ENCODE assay signal across 8 cellular contexts in the genomic region with DNA sequence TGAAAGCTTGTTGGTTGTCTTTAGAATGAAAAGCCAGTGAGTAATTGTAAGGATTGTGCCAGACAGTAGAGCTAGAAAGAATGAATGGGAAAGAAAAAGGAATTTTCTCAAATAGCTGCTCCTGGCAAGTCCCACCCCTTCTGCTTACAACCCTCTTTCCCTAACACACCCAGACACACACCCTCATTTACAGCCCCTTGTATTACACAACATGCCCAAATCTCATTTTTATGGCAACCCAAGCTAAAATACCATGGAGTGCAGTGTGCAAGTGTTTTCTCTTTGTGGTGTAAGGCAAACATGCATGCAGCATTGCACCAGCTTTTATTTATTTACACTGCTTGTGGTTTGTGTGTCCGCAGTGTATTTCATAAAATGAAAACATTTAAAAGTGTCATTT. TPM values are rescaled to one million over a fixed set of nuclear protein-coding genes. Genes with fewer than 3 reads are reported as not detected.
DNase-seq lines count a peak whose midpoint lies in the region; ATAC-seq and TF ChIP-seq lines count a peak whose summit lies in the region.

No MANE protein-coding gene starts in this region.

- DNase-seq in CD4-positive, alpha-beta memory T cell: no peak
- DNase-seq in HuH-7.5 (ENCODE audit: low spot score) (peak; percentile 40), chondrocyte (ENCODE audit: low spot score) (no peak), neural crest cell (ENCODE audit: low read depth, low spot score) (no peak), SKM-1 (lab: John Stamatoyannopoulos, UW; ENCODE audit: unreplicated experiment) (no peak), iPS-NIHi11 (ENCODE audit: low spot score) (no peak)

- H3K4me1 ChIP-seq in CD4-positive, alpha-beta memory T cell (ENCODE audit: insufficient read depth, low read length): peaks cover 15% of the 10 kb centered on the region

- no peaks in the 10 kb centered on the region for H3K9me3 ChIP-seq in CD4-positive, alpha-beta memory T cell (ENCODE audit: control insufficient read depth in 1 of 2, low read length in 2 of 2)

- POLR2A ChIA-PET in CD4-positive, alpha-beta memory T cell (lab: Charles Lee; ENCODE audit: partially characterized antibody): interaction anchor here (1.5 kb wide), 1 partner anchor 697 kb away, joined by 3 read pairs; no protein-coding TSS in a partner anchor

- intact Hi-C loops in CD4-positive, alpha-beta memory T cell (cut with micrococcal nuclease): loop anchor here (2.0 to 10.0 kb wide), 3 partner anchors 81 to 384 kb away; partner anchors contain the start of genes CCDC71L and HBP1

- no peak for ATAC-seq in GM19397 (IDR thresholded peaks at IDR 0.05; ENCODE audit: unreplicated experiment)
- ATAC-seq in HG03045 (IDR thresholded peaks at IDR 0.05; ENCODE audit: unreplicated experiment): no peak

- CTCF ChIA-PET in CD4-positive, alpha-beta memory T cell (lab: Charles Lee; ENCODE audit: partially characterized antibody): no interaction called here

- peaks cover 22 to 26% of the 10 kb centered on the region in 2 donors for H3K27me3 Mint-ChIP-seq in CD4-positive, alpha-beta memory T cell
- peaks cover 3% of the 10 kb centered on the region for H3K27me3 Mint-ChIP-seq in chondrocyte (ENCODE audit: low read depth)
- H3K27me3 Mint-ChIP-seq in neural crest cell (ENCODE audit: low read depth): no peaks in the 10 kb centered on the region

- no peak overlapping the region for H3K4me3 ChIP-seq in CD4-positive, alpha-beta memory T cell (ENCODE audit: low read length in 2 of 2)

- H3K36me3 Mint-ChIP-seq in CD4-positive, alpha-beta memory T cell: no peaks in the 10 kb centered on the region
- no peaks in the 10 kb centered on the region for H3K36me3 Mint-ChIP-seq in chondrocyte (ENCODE audit: low read depth)
- H3K36me3 Mint-ChIP-seq in neural crest cell (ENCODE audit: low read depth): peaks cover 2% of the 10 kb centered on the region

- H3K36me3 ChIP-seq in CD4-positive, alpha-beta memory T cell (ENCODE audit: insufficient read depth, low read length): no peaks in the 10 kb centered on the region

- no peaks in the 10 kb centered on the region for H3K9me3 Mint-ChIP-seq in CD4-positive, alpha-beta memory T cell
- H3K9me3 Mint-ChIP-seq in chondrocyte (ENCODE audit: low read depth) (no peaks in the 10 kb centered on the region), neural crest cell (no peaks in the 10 kb centered on the region)

- no peak overlapping the region for H3K27ac ChIP-seq in CD4-positive, alpha-beta memory T cell (ENCODE audit: low read depth, low read length)

- peaks cover 7 to 18% (median 9%) of the 10 kb centered on the region in 4 donors for H3K4me1 Mint-ChIP-seq in CD4-positive, alpha-beta memory T cell
- peaks cover 14% of the 10 kb centered on the region for H3K4me1 Mint-ChIP-seq in chondrocyte (ENCODE audit: low read depth)
- H3K4me1 Mint-ChIP-seq in neural crest cell: peaks cover 25% of the 10 kb centered on the region

- H3K4me3 Mint-ChIP-seq in CD4-positive, alpha-beta memory T cell: peak overlapping the region in 7 of 8 donors; percentile 26 to 95 (median 87)
- H3K4me3 Mint-ChIP-seq in chondrocyte (ENCODE audit: unreplicated experiment) (peak overlapping the region; percentile 74), neural crest cell (peak overlapping the region; percentile 97)

- H3K27me3 ChIP-seq in CD4-positive, alpha-beta memory T cell (ENCODE audit: insufficient read depth, low read length): peaks cover 30% of the 10 kb centered on the region

- no peak for TF ChIP-seq CTCF in chondrocyte (IDR thresholded peaks at IDR 0.05)
- no peak for TF ChIP-seq CTCF in neural crest cell (conservative IDR thresholded peaks at IDR 0.05)

- peak overlapping the region in 2 of 7 donors; percentile 6 to 28 for H3K27ac Mint-ChIP-seq in CD4-positive, alpha-beta memory T cell
- H3K27ac Mint-ChIP-seq in chondrocyte (ENCODE audit: unreplicated experiment) (no peak overlapping the region), neural crest cell (ENCODE audit: unreplicated experiment) (no peak overlapping the region)

RNA-seq across cellular contexts. Expression of gene PRKAR2B, which starts 1.5 kb away (rescaled TPM):
- under 1 TPM; 0.29 to 0.47 TPM for total RNA-seq in CD4-positive, alpha-beta memory T cell
- polyA plus RNA-seq in CD4-positive, alpha-beta memory T cell: under 1 TPM; 0.39 to 0.46 TPM
- 0.69 to 2.0 TPM (median 0.87 TPM) in 3 replicates for total RNA-seq in chondrocyte
- 14.2 and 14.4 TPM in 2 replicates for total RNA-seq in neural crest cell
